In genomic region chr13:111005808-111006494, GRCh38 we compare ENCODE assay signal across 11 cellular contexts.
DNase-seq lines count a peak whose midpoint lies in the region; ATAC-seq, FAIRE-seq and TF ChIP-seq lines count a peak whose summit lies in the region.
"Had no signal": no experiment of that assay in that cellular context is flagged by ENCODE, and none has a peak within 500 bp of the region (broad histone marks: within the 10 kb centered on the region; RNA-seq: fewer than 3 reads in every experiment).

No MANE protein-coding gene starts in this region.

- no peaks in the 10 kb centered on the region for H3K79me2 ChIP-seq in GM23248 (ENCODE audit: insufficient read depth)

- no peaks in the 10 kb centered on the region for H3K9me2 ChIP-seq in GM23248 (ENCODE audit: insufficient read depth)

- TF ChIP-seq CTCF in body of pancreas (IDR thresholded peaks at IDR 0.05), result no peak
- no peak for TF ChIP-seq CTCF in kidney (IDR thresholded peaks at IDR 0.05; ENCODE audit: borderline replicate concordance, extremely low read depth, insufficient read depth)
- no peak for TF ChIP-seq CTCF in gastrocnemius medialis (IDR thresholded peaks at IDR 0.05 in 4 of 5, conservative IDR thresholded peaks at IDR 0.05 in 1 of 5)

- no peak for TF ChIP-seq POLR2A in body of pancreas (IDR thresholded peaks at IDR 0.05)
- no peak for TF ChIP-seq POLR2A in gastrocnemius medialis (IDR thresholded peaks at IDR 0.05)

- in situ Hi-C loops in GM23248 (cut with MboI), result no loop called here
- in situ Hi-C loops in gastrocnemius medialis (cut with MboI; ENCODE audit: low sequenced_read_pairs in 4 of 4), result no loop called here

- H3K4me1 ChIP-seq in GM23248 (ENCODE audit: insufficient read depth) (peaks cover 28% of the 10 kb centered on the region), body of pancreas (peaks cover 23% of the 10 kb centered on the region), kidney (ENCODE audit: control insufficient read depth in 1 of 2, insufficient read depth in 1 of 2, low read depth in 1 of 2, low read length in 2 of 2) (peaks cover 4 to 10% of the 10 kb centered on the region in 2 donors), gastrocnemius medialis (peaks cover 16 to 33% of the 10 kb centered on the region in 2 donors)
- H3K4me1 ChIP-seq: foreskin keratinocyte had no signal

- FAIRE-seq in kidney (lab: Jason Lieb, UNC), result no peak

- peak overlapping the region; percentile 95 for H3K27ac ChIP-seq in GM23248
- peak overlapping the region; percentile 80 to 90 (median 88) for H3K27ac ChIP-seq in body of pancreas
- peak overlapping the region in 1 of 2 donors; percentile 93 for H3K27ac ChIP-seq in kidney (ENCODE audit: low read depth in 2 of 2, low read length in 2 of 2)
- peak overlapping the region; percentile 79 to 98 (median 84) for H3K27ac ChIP-seq in gastrocnemius medialis
- H3K27ac ChIP-seq: foreskin keratinocyte had no signal

- ATAC-seq in body of pancreas (peak; percentile 85), gastrocnemius medialis (peak; percentile 72 to 76), GM18519 (IDR thresholded peaks at IDR 0.05; ENCODE audit: low FRiP score, unreplicated experiment) (no peak), HG02571 (IDR thresholded peaks at IDR 0.05; ENCODE audit: unreplicated experiment) (no peak)
- ATAC-seq: activated T-helper 17 cell treated with anti-CD3 and anti-CD28 coated beads, Interleukin-2, amount 50 U/mL, for 72 hours; foreskin keratinocyte had no signal

- 27 to 28% methylated on average over 16 of the region's 16 CpGs for WGBS in GM23248 (ENCODE audit: low coverage in 1 of 2, low lambda C conversion rate in 2 of 2, missing lambda C conversion rate in 2 of 2), 2 experiments
- 35 to 41% methylated on average over 16 of the region's 16 CpGs for WGBS in body of pancreas, 2 donors

- no peaks in the 10 kb centered on the region for H3K9me3 ChIP-seq in GM23248 (ENCODE audit: low read depth)
- no peaks in the 10 kb centered on the region for H3K9me3 ChIP-seq in body of pancreas
- H3K9me3 ChIP-seq in kidney (ENCODE audit: control insufficient read depth in 1 of 2, low read length in 2 of 2), result no peaks in the 10 kb centered on the region
- no peaks in the 10 kb centered on the region for H3K9me3 ChIP-seq in gastrocnemius medialis

- no peaks in the 10 kb centered on the region for H4K20me1 ChIP-seq in GM23248 (ENCODE audit: insufficient read depth)

- H3K27me3 ChIP-seq in GM23248 (replicated peaks; ENCODE audit: insufficient read depth) (no peaks in the 10 kb centered on the region), body of pancreas (no peaks in the 10 kb centered on the region), gastrocnemius medialis (no peaks in the 10 kb centered on the region)

- peak overlapping the region; percentile 75 for H2AFZ ChIP-seq in GM23248

- H3K4me3 ChIP-seq in GM23248 (peak overlapping the region; percentile 57), body of pancreas (no peak overlapping the region), kidney (ENCODE audit: low read length in 2 of 2) (peak overlapping the region in 1 of 2 donors; percentile 37), gastrocnemius medialis (peak overlapping the region; percentile 0 to 14 (median 6))

- H3K36me3 ChIP-seq in GM23248 (ENCODE audit: low read depth), result no peaks in the 10 kb centered on the region
- H3K36me3 ChIP-seq in body of pancreas (replicated peaks in 1 of 2; ENCODE audit: insufficient read depth in 1 of 2, low read depth in 2 of 2), result no peaks in the 10 kb centered on the region
- no peaks in the 10 kb centered on the region for H3K36me3 ChIP-seq in kidney (ENCODE audit: control insufficient read depth in 1 of 2, insufficient read depth in 2 of 2, low read length in 2 of 2)
- H3K36me3 ChIP-seq in gastrocnemius medialis, result no peaks in the 10 kb centered on the region

- intact Hi-C loops in body of pancreas (cut with DNase I) (loop anchor here (10.0 kb wide), 1 partner anchor 1729 kb away; no protein-coding TSS in a partner anchor), kidney (cut with DNase I) (no loop called here), gastrocnemius medialis (cut with DNase I; ENCODE audit: low total_unique reads) (loop anchor here (1.0 to 2.0 kb wide), 2 partner anchors 25 to 91 kb away; partner anchors contain the start of gene ANKRD10)

- H3F3A ChIP-seq in GM23248 (ENCODE audit: insufficient read depth), result peaks cover 24% of the 10 kb centered on the region

- peak overlapping the region; percentile 71 for H3K4me2 ChIP-seq in GM23248 (ENCODE audit: unreplicated experiment)

- peak; percentile 55 for DNase-seq in GM23248
- DNase-seq in body of pancreas, result peak; percentile 71 to 87 (median 82)
- peak; percentile 90 for DNase-seq in kidney
- DNase-seq in gastrocnemius medialis, result peak; percentile 41 to 44
- no peak for DNase-seq in NAMALWA (ENCODE audit: low spot score)
- DNase-seq in NCI-H446 treated with DMSO at 0.1 percent for 48 hours (lab: John Stamatoyannopoulos, UW), result no peak
- DNase-seq: foreskin keratinocyte, NCI-H1417 treated with DMSO at 0.1 percent for 48 hours had no signal

- peak overlapping the region; percentile 78 for H3K9ac ChIP-seq in GM23248
- peak overlapping the region in 1 of 2 donors; percentile 45 for H3K9ac ChIP-seq in kidney (ENCODE audit: low read length in 2 of 2)

Comparison
In these comparisons a context has a peak if more than half of its experiments do, and no peak if none do; other contexts are left out.
1. DNase-seq: peak in GM23248 (single experiment), body of pancreas (4 of 4), kidney (single experiment) and gastrocnemius medialis (2 of 2); none in NAMALWA (single experiment) and NCI-H446 treated with DMSO at 0.1 percent for 48 hours (single experiment).
2. H3K4me3 ChIP-seq: peak in GM23248 (single experiment) and gastrocnemius medialis (4 of 4); none in body of pancreas (0 of 2).
3. ATAC-seq: peak in body of pancreas (single experiment) and gastrocnemius medialis (2 of 2); none in GM18519 (single experiment) and HG02571 (single experiment).